8 cellular contexts compared by ENCODE assay signal in the genomic region with DNA sequence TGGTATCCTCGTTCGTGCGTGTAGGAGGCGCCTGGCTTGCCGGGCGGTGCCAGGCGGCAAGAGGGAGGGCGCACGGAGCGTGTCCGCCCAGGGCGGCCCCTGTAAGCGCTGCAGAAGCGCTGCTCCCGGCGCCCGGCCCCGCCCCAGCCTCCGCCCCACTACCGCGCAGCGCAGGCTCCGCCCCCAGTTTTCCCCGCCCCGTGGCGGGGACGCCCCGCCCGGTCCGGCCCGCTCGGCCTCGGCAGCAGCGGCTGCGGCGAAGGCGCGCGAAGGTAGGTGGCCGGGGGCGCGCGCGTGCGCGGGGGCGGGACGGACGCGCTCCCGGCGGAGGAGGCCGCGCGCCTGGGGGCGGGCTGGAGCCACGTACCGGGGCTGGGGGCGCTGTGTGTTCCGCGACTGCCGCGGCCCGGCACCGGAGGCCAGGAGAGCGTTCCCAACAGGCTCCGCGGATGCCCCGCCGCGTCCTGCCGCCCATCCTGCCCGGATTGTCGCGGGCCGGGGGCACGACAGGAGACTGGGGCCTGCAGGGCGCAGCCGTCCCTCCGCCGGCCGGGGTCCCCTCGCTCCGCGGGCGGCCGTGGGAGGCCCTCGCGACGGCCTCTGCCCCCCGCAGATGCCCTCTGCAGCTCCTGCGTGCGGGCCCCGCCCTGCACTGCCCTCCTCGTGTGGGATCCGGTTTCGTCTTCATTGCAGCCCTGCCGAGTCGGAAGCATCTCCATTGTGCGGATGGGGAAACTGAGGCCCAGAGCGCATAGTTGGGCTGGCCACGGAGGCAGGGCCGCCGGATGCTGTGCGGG. TPM values are rescaled to one million over a fixed set of nuclear protein-coding genes. Genes with fewer than 3 reads are reported as not detected.
A peak's percentile ranks its signal among the peaks of the same experiment; 100 is the strongest.
DNase-seq lines count a peak whose midpoint lies in the region; ATAC-seq and TF ChIP-seq lines count a peak whose summit lies in the region.

No MANE protein-coding gene starts in this region.

- no peaks in the 10 kb centered on the region for H3K36me3 Mint-ChIP-seq in dendritic cell treated with granulocyte-macrophage colony-stimulating factor and Interleukin-4, amounts not matched to agents 40 ng/mL and 50 ng/mL, for 4 days (ENCODE audit: low read depth)

- peaks cover 39% of the 10 kb centered on the region for H3K4me1 Mint-ChIP-seq in dendritic cell treated with granulocyte-macrophage colony-stimulating factor and Interleukin-4, amounts not matched to agents 40 ng/mL and 50 ng/mL, for 4 days (ENCODE audit: low read depth)

- no peaks in the 10 kb centered on the region; the same call in 1 of the 2 replicates for H3K27me3 ChIP-seq in BJ (ENCODE audit: control insufficient read depth, insufficient read depth, low read length)
- H3K27me3 ChIP-seq in liver (ENCODE audit: control insufficient read depth in 4 of 4, insufficient read depth in 4 of 4, low read length in 3 of 4): no peaks in the 10 kb centered on the region

- H3K27ac Mint-ChIP-seq in dendritic cell treated with granulocyte-macrophage colony-stimulating factor and Interleukin-4, amounts not matched to agents 40 ng/mL and 50 ng/mL, for 4 days: peak overlapping the region; percentile 89

- 2% methylated on average over 105 of the region's 105 CpGs for WGBS in liver

- DNase-seq in BJ (ENCODE audit: low read depth) (peak; percentile 73), NCI-H748 (lab: John Stamatoyannopoulos, UW; ENCODE audit: unreplicated experiment) (peak; percentile 99)
- DNase-seq in activated CD4-positive, alpha-beta T cell treated with anti-CD3 and anti-CD28 coated beads, Interleukin-2, amount 50 U/mL, for 24 hours (ENCODE audit: low read depth in 1 of 2, low spot score in 1 of 2): peak; percentile 88 to 97
- DNase-seq in stimulated activated CD4-positive, alpha-beta T cell treated with anti-CD3 and anti-CD28 coated beads, Interleukin-4, amount 100 ng/mL, for 1 hour: peak; percentile 96

- CTCF ChIA-PET in BJ (lab: Yijun Ruan, JAX): no interaction called here

- H3K27me3 Mint-ChIP-seq in dendritic cell treated with granulocyte-macrophage colony-stimulating factor and Interleukin-4, amounts not matched to agents 40 ng/mL and 50 ng/mL, for 4 days: peaks cover 12% of the 10 kb centered on the region

- POLR2A ChIA-PET in BJ (lab: Charles Lee): interaction anchor here (0.7 kb wide), 1 partner anchor 9 kb away, joined by 3 read pairs; no protein-coding TSS in a partner anchor

- H3K9me3 Mint-ChIP-seq in dendritic cell treated with granulocyte-macrophage colony-stimulating factor and Interleukin-4, amounts not matched to agents 40 ng/mL and 50 ng/mL, for 4 days: no peaks in the 10 kb centered on the region

- H3K36me3 ChIP-seq in BJ (ENCODE audit: control insufficient read depth, insufficient read depth, low read length) (no peaks in the 10 kb centered on the region), liver (ENCODE audit: control insufficient read depth in 4 of 4, insufficient read depth in 3 of 4, low read depth in 1 of 4, low read length in 3 of 4) (no peaks in the 10 kb centered on the region)

- peak overlapping the region; percentile 85 for H3K4me3 ChIP-seq in BJ (ENCODE audit: low read depth, low read length)
- peak overlapping the region; percentile 80 to 90 (median 85) for H3K4me3 ChIP-seq in liver (ENCODE audit: low read depth in 1 of 3, low read length in 3 of 3)

- ATAC-seq in GM19351 (IDR thresholded peaks at IDR 0.05; ENCODE audit: unreplicated experiment): peak; percentile 88
- peak; percentile 92 for ATAC-seq in HG03521 (IDR thresholded peaks at IDR 0.05; ENCODE audit: unreplicated experiment)

- intact Hi-C loops in dendritic cell treated with granulocyte-macrophage colony-stimulating factor and Interleukin-4, amounts not matched to agents 40 ng/mL and 50 ng/mL, for 4 days (cut with micrococcal nuclease): no loop called here

- TF ChIP-seq CTCF in BJ (IDR thresholded peaks at IDR 0.05; ENCODE audit: insufficient read depth, low read depth, low read length): no peak
- TF ChIP-seq CTCF in liver (IDR thresholded peaks at IDR 0.05; ENCODE audit: low read depth, low read length, missing input control): peak; percentile 10

- peaks cover 8 to 28% (median 17%) of the 10 kb centered on the region in 4 donors for H3K4me1 ChIP-seq in liver (ENCODE audit: control insufficient read depth in 4 of 4, insufficient read depth in 4 of 4, low read length in 3 of 4)

- H3K4me3 Mint-ChIP-seq in dendritic cell treated with granulocyte-macrophage colony-stimulating factor and Interleukin-4, amounts not matched to agents 40 ng/mL and 50 ng/mL, for 4 days: peak overlapping the region; percentile 82

- H3K9me3 ChIP-seq in liver (ENCODE audit: control insufficient read depth in 4 of 4, low read length in 3 of 4): no peaks in the 10 kb centered on the region

- TF ChIP-seq RAD21 in liver (IDR thresholded peaks at IDR 0.05): no peak

- H3K9ac ChIP-seq in liver (ENCODE audit: low read depth in 1 of 2, low read length in 2 of 2): peak overlapping the region in 1 of 2 donors; percentile 87

- H3K27ac ChIP-seq in liver (ENCODE audit: low read depth in 1 of 2, low read length in 2 of 2): peak overlapping the region; percentile 39 to 64

TF ChIP-seq in liver, 16 proteins besides CTCF, POLR2A, EP300 and RAD21:
- TF ChIP-seq, protein P1, sequence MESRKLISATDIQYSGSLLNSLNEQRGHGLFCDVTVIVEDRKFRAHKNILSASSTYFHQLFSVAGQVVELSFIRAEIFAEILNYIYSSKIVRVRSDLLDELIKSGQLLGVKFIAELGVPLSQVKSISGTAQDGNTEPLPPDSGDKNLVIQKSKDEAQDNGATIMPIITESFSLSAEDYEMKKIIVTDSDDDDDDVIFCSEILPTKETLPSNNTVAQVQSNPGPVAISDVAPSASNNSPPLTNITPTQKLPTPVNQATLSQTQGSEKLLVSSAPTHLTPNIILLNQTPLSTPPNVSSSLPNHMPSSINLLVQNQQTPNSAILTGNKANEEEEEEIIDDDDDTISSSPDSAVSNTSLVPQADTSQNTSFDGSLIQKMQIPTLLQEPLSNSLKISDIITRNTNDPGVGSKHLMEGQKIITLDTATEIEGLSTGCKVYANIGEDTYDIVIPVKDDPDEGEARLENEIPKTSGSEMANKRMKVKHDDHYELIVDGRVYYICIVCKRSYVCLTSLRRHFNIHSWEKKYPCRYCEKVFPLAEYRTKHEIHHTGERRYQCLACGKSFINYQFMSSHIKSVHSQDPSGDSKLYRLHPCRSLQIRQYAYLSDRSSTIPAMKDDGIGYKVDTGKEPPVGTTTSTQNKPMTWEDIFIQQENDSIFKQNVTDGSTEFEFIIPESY (IDR thresholded peaks at IDR 0.05): no peak
- TF ChIP-seq FOXA1 (IDR thresholded peaks at IDR 0.05) (no peak), EGR1 (IDR thresholded peaks at IDR 0.05; ENCODE audit: low read depth in 2 of 2) (no peak), SP1 (IDR thresholded peaks at IDR 0.05) (peak; percentile 59), YY1 (IDR thresholded peaks at IDR 0.05) (no peak), JUND (IDR thresholded peaks at IDR 0.05) (no peak)
- TF ChIP-seq, protein P2, sequence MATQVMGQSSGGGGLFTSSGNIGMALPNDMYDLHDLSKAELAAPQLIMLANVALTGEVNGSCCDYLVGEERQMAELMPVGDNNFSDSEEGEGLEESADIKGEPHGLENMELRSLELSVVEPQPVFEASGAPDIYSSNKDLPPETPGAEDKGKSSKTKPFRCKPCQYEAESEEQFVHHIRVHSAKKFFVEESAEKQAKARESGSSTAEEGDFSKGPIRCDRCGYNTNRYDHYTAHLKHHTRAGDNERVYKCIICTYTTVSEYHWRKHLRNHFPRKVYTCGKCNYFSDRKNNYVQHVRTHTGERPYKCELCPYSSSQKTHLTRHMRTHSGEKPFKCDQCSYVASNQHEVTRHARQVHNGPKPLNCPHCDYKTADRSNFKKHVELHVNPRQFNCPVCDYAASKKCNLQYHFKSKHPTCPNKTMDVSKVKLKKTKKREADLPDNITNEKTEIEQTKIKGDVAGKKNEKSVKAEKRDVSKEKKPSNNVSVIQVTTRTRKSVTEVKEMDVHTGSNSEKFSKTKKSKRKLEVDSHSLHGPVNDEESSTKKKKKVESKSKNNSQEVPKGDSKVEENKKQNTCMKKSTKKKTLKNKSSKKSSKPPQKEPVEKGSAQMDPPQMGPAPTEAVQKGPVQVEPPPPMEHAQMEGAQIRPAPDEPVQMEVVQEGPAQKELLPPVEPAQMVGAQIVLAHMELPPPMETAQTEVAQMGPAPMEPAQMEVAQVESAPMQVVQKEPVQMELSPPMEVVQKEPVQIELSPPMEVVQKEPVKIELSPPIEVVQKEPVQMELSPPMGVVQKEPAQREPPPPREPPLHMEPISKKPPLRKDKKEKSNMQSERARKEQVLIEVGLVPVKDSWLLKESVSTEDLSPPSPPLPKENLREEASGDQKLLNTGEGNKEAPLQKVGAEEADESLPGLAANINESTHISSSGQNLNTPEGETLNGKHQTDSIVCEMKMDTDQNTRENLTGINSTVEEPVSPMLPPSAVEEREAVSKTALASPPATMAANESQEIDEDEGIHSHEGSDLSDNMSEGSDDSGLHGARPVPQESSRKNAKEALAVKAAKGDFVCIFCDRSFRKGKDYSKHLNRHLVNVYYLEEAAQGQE (IDR thresholded peaks at IDR 0.05): peak; percentile 18

RNA-seq across cellular contexts. Expression of a gene that starts 7.7 kb away (rescaled TPM):
- polyA plus RNA-seq in BJ (2011; rRNA removed) (7.2 and 12.1 TPM in 2 replicates), liver (1 to 10 TPM; 2.9 to 3.9 TPM)
- 4.6 and 5.9 TPM in 2 replicates for polyA minus RNA-seq in BJ (2011; rRNA and poly(A)+ RNA removed)
- 1 to 10 TPM; 6.3 to 8.3 TPM for total RNA-seq in liver

RNA-seq across cellular contexts. Expression of a gene that starts 18.3 kb away (rescaled TPM):
- not detected in 2 replicates for polyA plus RNA-seq in BJ (2011; rRNA removed)
- polyA minus RNA-seq in BJ (2011; rRNA and poly(A)+ RNA removed): 55,674 and 68,724 TPM in 2 replicates
- total RNA-seq in liver: under 1 TPM; under 0.01 TPM
- 10 to 100 TPM in 1 of 2 donors, not detected in 1; 16.7 TPM for polyA plus RNA-seq in liver

Comparison
In these comparisons a context has a peak if more than half of its experiments do, and no peak if none do; other contexts are left out.
1. Peak in every context shown above with its lines: DNase-seq, ATAC-seq, H3K4me3 ChIP-seq and H3K27ac ChIP-seq.